8 cellular contexts compared by ENCODE assay signal in genomic region chr4:140790765-140791164, GRCh38. TPM values are rescaled to one million over a fixed set of nuclear protein-coding genes. Genes with fewer than 3 reads are reported as not detected.
DNase-seq lines count a peak whose midpoint lies in the region; ATAC-seq and TF ChIP-seq lines count a peak whose summit lies in the region.

No MANE protein-coding gene starts in this region.

- H3K9me3 ChIP-seq in left ventricle myocardium inferior (replicated peaks): peaks cover 13% of the 10 kb centered on the region

- in situ Hi-C loops in KBM-7 (cut with MboI; ENCODE audit: low pct_unique_long_range_greater_than_20kb, low sequenced_read_pairs): no loop called here

- peak overlapping the region; percentile 32 for H3K27ac ChIP-seq in left ventricle myocardium inferior (replicated peaks)

- H3K4me3 ChIP-seq in GM12864 (ENCODE audit: low read depth, low read length): no peak overlapping the region
- H3K4me3 ChIP-seq in left ventricle myocardium inferior: no peak overlapping the region

- DNase-seq in GM12864 (ENCODE audit: low read depth) (peak; percentile 90), KBM-7 (peak; percentile 89), left ventricle myocardium inferior (peak; percentile 30), hepatic stellate cell (ENCODE audit: low spot score) (no peak), AG20443 (ENCODE audit: low spot score) (no peak), NCI-H2107 (lab: John Stamatoyannopoulos, UW) (no peak), retina (no peak)

- no peaks in the 10 kb centered on the region for H3K36me3 ChIP-seq in left ventricle myocardium inferior

- H3K27me3 ChIP-seq in left ventricle myocardium inferior (ENCODE audit: low read depth): no peaks in the 10 kb centered on the region

- intact Hi-C loops in left ventricle myocardium inferior (cut with micrococcal nuclease): no loop called here

- peak; percentile 84 for ATAC-seq in GM21619 (IDR thresholded peaks at IDR 0.05; ENCODE audit: unreplicated experiment)

- H3K4me1 ChIP-seq in left ventricle myocardium inferior: peaks cover 5% of the 10 kb centered on the region

- TF ChIP-seq CTCF in GM12864 (IDR thresholded peaks at IDR 0.05; ENCODE audit: low read depth, low read length, missing control alignments) (no peak), left ventricle myocardium inferior (IDR thresholded peaks at IDR 0.05; ENCODE audit: borderline replicate concordance) (no peak)

RNA-seq across cellular contexts. Expression of gene TBC1D9, which starts 34.6 kb away (rescaled TPM):
- 11.4 TPM for total RNA-seq in left ventricle myocardium inferior

Comparison
In these comparisons a context has a peak if more than half of its experiments do, and no peak if none do; other contexts are left out.
1. DNase-seq: peak in GM12864 (single experiment), KBM-7 (single experiment) and left ventricle myocardium inferior (single experiment); none in hepatic stellate cell (single experiment), AG20443 (single experiment), NCI-H2107 (single experiment) and retina (single experiment).